In genomic region chr2:197357986-197358385, GRCh38 we compare ENCODE assay signal across 29 cellular contexts.
"Had no signal": no experiment of that assay in that cellular context is flagged by ENCODE, and none has a peak within 500 bp of the region (broad histone marks: within the 10 kb centered on the region; RNA-seq: fewer than 3 reads in every experiment).

No MANE protein-coding gene starts in this region.

- H3K36me3 Mint-ChIP-seq: activated CD4-positive, alpha-beta memory T cell treated with anti-CD3 and anti-CD28 coated beads for 36 hours; activated naive CD8-positive, alpha-beta T cell had no signal

- H3K27me3 Mint-ChIP-seq: activated CD4-positive, alpha-beta memory T cell treated with anti-CD3 and anti-CD28 coated beads for 36 hours; activated CD4-positive, alpha-beta T cell treated with anti-CD3 and anti-CD28 coated beads for 36 hours; activated CD4-positive, alpha-beta T cell treated with anti-CD3 and anti-CD28 coated beads, Interleukin-2, amount 10 ng/mL, durations not matched to agents 24 days and 14 days; activated CD8-positive, alpha-beta memory T cell treated with anti-CD3 and anti-CD28 coated beads, Interleukin-2, amount 10 ng/mL, durations not matched to agents 7 days and 5 days; activated naive CD8-positive, alpha-beta T cell; activated T-helper 17 cell treated with anti-CD3 and anti-CD28 coated beads, Interleukin-2, amount 50 U/mL, for 72 hours; central memory CD8-positive, alpha-beta T cell; dendritic cell treated with granulocyte-macrophage colony-stimulating factor and Interleukin-4, amounts not matched to agents 40 ng/mL and 50 ng/mL, for 4 days had no signal

- H3K27ac ChIP-seq: brain microvascular endothelial cell, coronary artery, dorsolateral prefrontal cortex had no signal

- H3K36me3 ChIP-seq: brain microvascular endothelial cell had no signal

- H3K9me3 Mint-ChIP-seq: activated CD4-positive, alpha-beta memory T cell treated with anti-CD3 and anti-CD28 coated beads for 36 hours; activated CD4-positive, alpha-beta T cell treated with anti-CD3 and anti-CD28 coated beads, Interleukin-2, amount 10 ng/mL, durations not matched to agents 24 days and 14 days; activated T-cell treated with anti-CD3 and anti-CD28 coated beads, Interleukin-2, amount 50 U/mL, for 4 hours; activated T-helper 17 cell treated with anti-CD3 and anti-CD28 coated beads, Interleukin-2, amount 50 U/mL, for 72 hours; central memory CD8-positive, alpha-beta T cell; dendritic cell treated with granulocyte-macrophage colony-stimulating factor and Interleukin-4, amounts not matched to agents 40 ng/mL and 50 ng/mL, for 4 days; endodermal cell had no signal

- DNase-seq: activated CD4-positive, alpha-beta memory T cell treated with anti-CD3 and anti-CD28 coated beads for 36 hours; activated CD4-positive, alpha-beta T cell treated with anti-CD3 and anti-CD28 coated beads for 36 hours; activated CD4-positive, alpha-beta T cell treated with anti-CD3 and anti-CD28 coated beads, Interleukin-2, amount 10 ng/mL, durations not matched to agents 24 days and 14 days; activated CD4-positive, CD25-positive, alpha-beta regulatory T cell; activated CD4-positive, CD25-positive, alpha-beta regulatory T cell treated with anti-CD3 and anti-CD28 coated beads, Interleukin-2, amount 50 U/mL, for 72 hours; activated CD8-positive, alpha-beta memory T cell treated with anti-CD3 and anti-CD28 coated beads, Interleukin-2, amount 10 ng/mL, durations not matched to agents 7 days and 5 days; activated CD8-positive, alpha-beta memory T cell treated with anti-CD3 and anti-CD28 coated beads, Interleukin-2, amount 50 U/mL, for 48 hours; activated CD8-positive, alpha-beta T cell treated with anti-CD3 and anti-CD28 coated beads, Interleukin-2, amount 10 ng/mL, durations not matched to agents 7 days and 5 days; activated effector memory CD4-positive, alpha-beta T cell treated with Interleukin-2 at 50 U/mL for 16 hours; activated gamma-delta T cell treated with Interleukin-2 at 50 U/mL for 16 hours; activated naive CD4-positive, alpha-beta T cell treated with anti-CD3 and anti-CD28 coated beads, Interleukin-2, amount 50 U/mL, for 16 hours; activated naive CD4-positive, alpha-beta T cell treated with Interleukin-2 at 50 U/mL for 16 hours; activated T-cell treated with anti-CD3 and anti-CD28 coated beads for 4 hours; activated T-cell treated with anti-CD3 and anti-CD28 coated beads, Interleukin-2, amount 50 U/mL, for 4 hours; amniotic stem cell; anterior cingulate cortex; brain microvascular endothelial cell; dorsolateral prefrontal cortex; effector memory CD4-positive, alpha-beta T cell; endodermal cell; foreskin fibroblast; head of caudate nucleus; T-helper 2 cell had no signal

- H3K27ac Mint-ChIP-seq: activated CD4-positive, alpha-beta T cell treated with anti-CD3 and anti-CD28 coated beads for 36 hours; activated CD4-positive, alpha-beta T cell treated with anti-CD3 and anti-CD28 coated beads, Interleukin-2, amount 10 ng/mL, durations not matched to agents 24 days and 14 days; activated CD8-positive, alpha-beta memory T cell treated with anti-CD3 and anti-CD28 coated beads, Interleukin-2, amount 10 ng/mL, durations not matched to agents 7 days and 5 days; activated CD8-positive, alpha-beta T cell treated with anti-CD3 and anti-CD28 coated beads, Interleukin-2, amount 10 ng/mL, durations not matched to agents 7 days and 5 days; dendritic cell treated with granulocyte-macrophage colony-stimulating factor and Interleukin-4, amounts not matched to agents 40 ng/mL and 50 ng/mL, for 4 days; endodermal cell had no signal

- ATAC-seq: activated CD4-positive, alpha-beta T cell treated with anti-CD3 and anti-CD28 coated beads for 36 hours; activated CD8-positive, alpha-beta memory T cell treated with anti-CD3 and anti-CD28 coated beads, Interleukin-2, amount 10 ng/mL, durations not matched to agents 7 days and 5 days; activated CD8-positive, alpha-beta T cell treated with anti-CD3 and anti-CD28 coated beads, Interleukin-2, amount 10 ng/mL, durations not matched to agents 7 days and 5 days; activated T-cell treated with anti-CD3 and anti-CD28 coated beads, Interleukin-2, amount 50 U/mL, for 4 hours; activated T-helper 17 cell treated with anti-CD3 and anti-CD28 coated beads, Interleukin-2, amount 50 U/mL, for 72 hours; esophagus mucosa had no signal

- H3K4me3 ChIP-seq: coronary artery, dorsolateral prefrontal cortex had no signal

- H3K4me3 Mint-ChIP-seq: activated CD4-positive, alpha-beta memory T cell treated with anti-CD3 and anti-CD28 coated beads for 36 hours; activated CD4-positive, alpha-beta T cell treated with anti-CD3 and anti-CD28 coated beads for 36 hours; activated CD4-positive, alpha-beta T cell treated with anti-CD3 and anti-CD28 coated beads, Interleukin-2, amount 10 ng/mL, durations not matched to agents 24 days and 14 days; activated CD8-positive, alpha-beta memory T cell treated with anti-CD3 and anti-CD28 coated beads, Interleukin-2, amount 10 ng/mL, durations not matched to agents 7 days and 5 days; activated CD8-positive, alpha-beta T cell treated with anti-CD3 and anti-CD28 coated beads, Interleukin-2, amount 10 ng/mL, durations not matched to agents 7 days and 5 days; activated naive CD8-positive, alpha-beta T cell; activated T-cell treated with anti-CD3 and anti-CD28 coated beads, Interleukin-2, amount 50 U/mL, for 4 hours; activated T-helper 17 cell treated with anti-CD3 and anti-CD28 coated beads, Interleukin-2, amount 50 U/mL, for 72 hours; central memory CD8-positive, alpha-beta T cell; dendritic cell treated with granulocyte-macrophage colony-stimulating factor and Interleukin-4, amounts not matched to agents 40 ng/mL and 50 ng/mL, for 4 days; endodermal cell had no signal

- H3K27me3 ChIP-seq: brain microvascular endothelial cell, dorsolateral prefrontal cortex had no signal
